ENCODE assay signal across 15 cellular contexts in the genomic region with DNA sequence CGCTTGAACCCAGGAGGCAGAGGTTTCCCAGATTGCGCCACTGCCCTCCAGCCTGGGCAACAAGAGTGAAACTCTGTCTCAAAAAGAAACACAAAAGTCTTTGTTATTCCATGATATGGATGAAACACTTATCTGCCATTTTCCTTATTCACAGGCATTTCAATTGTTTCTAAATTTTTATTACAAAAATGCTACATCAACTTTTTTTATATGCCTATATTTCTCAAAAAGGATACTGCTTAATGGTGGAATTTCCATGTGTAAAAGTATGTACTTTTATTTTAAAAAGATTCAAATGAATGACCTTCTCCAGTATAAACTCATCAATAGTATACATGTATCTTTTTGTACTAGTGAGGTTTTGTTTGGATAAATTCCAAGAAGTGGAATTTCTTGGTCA.
"Had no signal": no experiment of that assay in that cellular context is flagged by ENCODE, and none has a peak within 500 bp of the region (broad histone marks: within the 10 kb centered on the region; RNA-seq: fewer than 3 reads in every experiment).

No MANE protein-coding gene starts in this region.

- DNase-seq: activated CD4-positive, alpha-beta T cell treated with anti-CD3 and anti-CD28 coated beads, Interleukin-2, amount 50 U/mL, for 48 hours; activated CD4-positive, CD25-positive, alpha-beta regulatory T cell treated with anti-CD3 and anti-CD28 coated beads, Interleukin-2, amount 50 U/mL, for 72 hours; activated CD8-positive, alpha-beta memory T cell treated with anti-CD3 and anti-CD28 coated beads, Interleukin-2, amount 10 ng/mL, durations not matched to agents 7 days and 5 days; activated effector memory CD4-positive, alpha-beta T cell treated with Interleukin-2 at 50 U/mL for 16 hours; activated naive CD4-positive, alpha-beta T cell treated with Interleukin-2 at 50 U/mL for 16 hours; activated T-cell treated with anti-CD3 and anti-CD28 coated beads, Interleukin-2, amount 50 U/mL, for 24 hours; Karpas-422; NCI-H1105 treated with DMSO at 0.1 percent for 48 hours; NCI-H1436 treated with DMSO at 0.1 percent for 48 hours; NCI-H446 treated with DMSO at 0.1 percent for 48 hours; Right ventricle myocardium superior; RPMI8226; T-helper 17 cell; T-helper 9 cell had no signal

- H3K4me1 ChIP-seq: SJCRH30 had no signal

- H3K9me3 ChIP-seq: SJCRH30 had no signal

- H3K27me3 ChIP-seq: SJCRH30 had no signal

- ATAC-seq: T-helper 17 cell had no signal

- H3K27ac ChIP-seq: SJCRH30 had no signal

- H3K4me3 ChIP-seq: SJCRH30 had no signal
